In genomic region chr9:129679537-129679936, GRCh38 we compare ENCODE assay signal across 35 cellular contexts. TPM values are rescaled to one million over a fixed set of nuclear protein-coding genes. Genes with fewer than 3 reads are reported as not detected.
"Had no signal": no experiment of that assay in that cellular context is flagged by ENCODE, and none has a peak within 500 bp of the region (broad histone marks: within the 10 kb centered on the region; RNA-seq: fewer than 3 reads in every experiment).

No MANE protein-coding gene starts in this region.

- DNase-seq: activated B cell treated with CpG ODN at 0.5 μM for 24 hours; activated CD4-positive, alpha-beta memory T cell treated with anti-CD3 and anti-CD28 coated beads for 36 hours; activated CD4-positive, alpha-beta T cell treated with anti-CD3 and anti-CD28 coated beads for 4 hours; activated CD4-positive, alpha-beta T cell treated with anti-CD3 and anti-CD28 coated beads, Interleukin-2, amount 10 ng/mL, durations not matched to agents 24 days and 14 days; activated CD4-positive, alpha-beta T cell treated with anti-CD3 and anti-CD28 coated beads, Interleukin-2, amount 50 U/mL, for 1 hour; activated CD4-positive, alpha-beta T cell treated with anti-CD3 and anti-CD28 coated beads, Interleukin-2, amount 50 U/mL, for 4 hours; activated CD4-positive, CD25-positive, alpha-beta regulatory T cell treated with anti-CD3 and anti-CD28 coated beads, Interleukin-2, amount 50 U/mL, for 72 hours; activated CD8-positive, alpha-beta memory T cell treated with anti-CD3 and anti-CD28 coated beads, Interleukin-2, amount 50 U/mL, for 4 hours; activated CD8-positive, alpha-beta T cell treated with anti-CD3 and anti-CD28 coated beads for 36 hours; activated effector memory CD4-positive, alpha-beta T cell treated with anti-CD3 and anti-CD28 coated beads, Interleukin-2, amount 50 U/mL, for 16 hours; activated gamma-delta T cell treated with Interleukin-2 at 50 U/mL for 16 hours; activated naive CD4-positive, alpha-beta T cell; activated naive CD4-positive, alpha-beta T cell treated with anti-CD3 and anti-CD28 coated beads for 36 hours; activated naive CD4-positive, alpha-beta T cell treated with anti-CD3 and anti-CD28 coated beads, Interleukin-2, amount 50 U/mL, for 16 hours; activated naive CD8-positive, alpha-beta T cell treated with anti-CD3 and anti-CD28 coated beads for 36 hours; activated T-cell treated with anti-CD3 and anti-CD28 coated beads for 4 hours; activated T-cell treated with anti-CD3 and anti-CD28 coated beads, Interleukin-2, amount 50 U/mL, for 1 hour; activated T-cell treated with anti-CD3 and anti-CD28 coated beads, Interleukin-2, amount 50 U/mL, for 4 hours; activated T-cell treated with anti-CD3 and anti-CD28 coated beads, Interleukin-2, amount 50 U/mL, for 72 hours; adrenal gland; amygdala; anterior cingulate cortex; caudate nucleus; cerebellar nuclear complex; T-helper 1 cell; T-helper 2 cell; T-helper 9 cell had no signal

- H3K4me3 ChIP-seq: adrenal gland, ascending aorta, cardiac muscle cell had no signal

- H3K4me1 ChIP-seq: adrenal gland had no signal

- H3K36me3 ChIP-seq: adrenal gland, ascending aorta, cardiac muscle cell had no signal

- H3K9me3 ChIP-seq: adrenal gland, ascending aorta had no signal

- H3K27me3 ChIP-seq: adrenal gland, ascending aorta, cardiac muscle cell had no signal

- H3K27ac ChIP-seq: adrenal gland, ascending aorta, cardiac muscle cell, VCaP had no signal

- FAIRE-seq: bronchial epithelial cell, TTC549 had no signal

RNA-seq across cellular contexts. Expression of gene PRRX2, which starts 14.1 kb away (rescaled TPM):
- total RNA-seq: activated B cell treated with CpG ODN at 0.5 μM for 24 hours, bronchial epithelial cell had no signal

RNA-seq across cellular contexts. Expression of gene C9orf50, which starts 58.6 kb away (rescaled TPM):
- total RNA-seq: activated B cell treated with CpG ODN at 0.5 μM for 24 hours; activated CD4-positive, alpha-beta memory T cell treated with anti-CD3 and anti-CD28 coated beads for 36 hours; activated CD4-positive, alpha-beta T cell treated with anti-CD3 and anti-CD28 coated beads, Interleukin-2, amount 10 ng/mL, durations not matched to agents 24 days and 14 days; activated CD8-positive, alpha-beta memory T cell treated with anti-CD3 and anti-CD28 coated beads for 36 hours; activated CD8-positive, alpha-beta T cell treated with anti-CD3 and anti-CD28 coated beads for 36 hours; activated naive CD4-positive, alpha-beta T cell treated with anti-CD3 and anti-CD28 coated beads for 36 hours; activated naive CD8-positive, alpha-beta T cell treated with anti-CD3 and anti-CD28 coated beads for 36 hours; activated T-cell treated with anti-CD3 and anti-CD28 coated beads, Interleukin-2, amount 50 U/mL, for 4 hours; activated T-helper 1 cell treated with anti-CD3 and anti-CD28 coated beads, Interleukin-12 subunit alpha, Interleukin-12 subunit beta, Interleukin-2, Interleukin-4 antibody, amounts not matched to agents 30 ng/mL and 10 ng/mL and 1 ng/mL, durations not matched to agents 14 hours and 24 hours and 36 hours; activated T-helper 17 cell treated with anti-CD3 and anti-CD28 coated beads, Interleukin-2, amount 50 U/mL, for 72 hours; ascending aorta; bronchial epithelial cell had no signal
